20 cellular contexts compared by ENCODE assay signal in genomic region chr7:71096341-71096740, GRCh38. TPM values are rescaled to one million over a fixed set of nuclear protein-coding genes. Genes with fewer than 3 reads are reported as not detected.
"Had no signal": no experiment of that assay in that cellular context is flagged by ENCODE, and none has a peak within 500 bp of the region (broad histone marks: within the 10 kb centered on the region; RNA-seq: fewer than 3 reads in every experiment).

No MANE protein-coding gene starts in this region.

- DNase-seq: activated CD4-positive, alpha-beta T cell treated with anti-CD3 and anti-CD28 coated beads, Interleukin-2, amount 50 U/mL, for 1 hour; activated CD4-positive, CD25-positive, alpha-beta regulatory T cell; activated CD8-positive, alpha-beta memory T cell treated with anti-CD3 and anti-CD28 coated beads, Interleukin-2, amount 50 U/mL, for 4 hours; activated CD8-positive, alpha-beta T cell treated with anti-CD3 and anti-CD28 coated beads for 36 hours; activated naive CD4-positive, alpha-beta T cell treated with anti-CD3 and anti-CD28 coated beads, Interleukin-2, amount 50 U/mL, for 16 hours; activated naive CD8-positive, alpha-beta T cell treated with anti-CD3 and anti-CD28 coated beads, Interleukin-2, amount 10 ng/mL, durations not matched to agents 7 days and 5 days; activated T-cell treated with anti-CD3 and anti-CD28 coated beads, Interleukin-2, amount 50 U/mL, for 72 hours; adrenal gland; anterior cingulate cortex; KG1; NCI-H1092; NCI-H1417; NCI-H1930; NCI-H446; SIG-M5; T-helper 17 cell had no signal

- ATAC-seq: activated CD8-positive, alpha-beta T cell treated with anti-CD3 and anti-CD28 coated beads for 36 hours; activated T-cell treated with anti-CD3 and anti-CD28 coated beads, Interleukin-2, amount 50 U/mL, for 72 hours; T-helper 17 cell had no signal

- H3K27ac Mint-ChIP-seq: activated CD8-positive, alpha-beta T cell treated with anti-CD3 and anti-CD28 coated beads for 36 hours; activated naive CD8-positive, alpha-beta T cell treated with anti-CD3 and anti-CD28 coated beads, Interleukin-2, amount 10 ng/mL, durations not matched to agents 7 days and 5 days; activated T-cell treated with anti-CD3 and anti-CD28 coated beads, Interleukin-2, amount 50 U/mL, for 72 hours; activated T-helper 2 cell treated with anti-CD3 and anti-CD28 coated beads, Interferon-gamma antibody, Interleukin-2, Interleukin-4, amounts not matched to agents 10 μg/mL and 5 μg/mL and 100 μg/mL, durations not matched to agents 14 hours and 24 hours and 36 hours; T-helper 17 cell had no signal

- H3K27me3 ChIP-seq: adrenal gland had no signal

- H3K36me3 Mint-ChIP-seq: activated naive CD8-positive, alpha-beta T cell treated with anti-CD3 and anti-CD28 coated beads, Interleukin-2, amount 10 ng/mL, durations not matched to agents 7 days and 5 days had no signal

- H3K27me3 Mint-ChIP-seq: activated CD8-positive, alpha-beta T cell treated with anti-CD3 and anti-CD28 coated beads for 36 hours; activated naive CD8-positive, alpha-beta T cell treated with anti-CD3 and anti-CD28 coated beads, Interleukin-2, amount 10 ng/mL, durations not matched to agents 7 days and 5 days; T-helper 17 cell had no signal

- H3K36me3 ChIP-seq: adrenal gland had no signal

- H3K4me1 Mint-ChIP-seq: activated naive CD8-positive, alpha-beta T cell treated with anti-CD3 and anti-CD28 coated beads, Interleukin-2, amount 10 ng/mL, durations not matched to agents 7 days and 5 days; T-helper 17 cell had no signal

- H3K4me3 ChIP-seq: adrenal gland had no signal

- H3K27ac ChIP-seq: adrenal gland, VCaP had no signal

- H3K4me1 ChIP-seq: adrenal gland had no signal

- H3K4me3 Mint-ChIP-seq: activated CD8-positive, alpha-beta T cell treated with anti-CD3 and anti-CD28 coated beads for 36 hours; activated naive CD8-positive, alpha-beta T cell treated with anti-CD3 and anti-CD28 coated beads, Interleukin-2, amount 10 ng/mL, durations not matched to agents 7 days and 5 days; activated T-cell treated with anti-CD3 and anti-CD28 coated beads, Interleukin-2, amount 50 U/mL, for 72 hours; T-helper 17 cell had no signal

- H3K9me3 ChIP-seq: adrenal gland had no signal

RNA-seq across cellular contexts. Expression of gene GALNT17, which starts 35.6 kb away (rescaled TPM):
- total RNA-seq: activated CD8-positive, alpha-beta T cell treated with anti-CD3 and anti-CD28 coated beads for 36 hours; activated naive CD8-positive, alpha-beta T cell treated with anti-CD3 and anti-CD28 coated beads, Interleukin-2, amount 10 ng/mL, durations not matched to agents 7 days and 5 days; activated T-cell treated with anti-CD3 and anti-CD28 coated beads, Interleukin-2, amount 50 U/mL, for 72 hours; activated T-helper 2 cell treated with anti-CD3 and anti-CD28 coated beads, Interferon-gamma antibody, Interleukin-2, Interleukin-4, amounts not matched to agents 10 μg/mL and 5 μg/mL and 100 μg/mL, durations not matched to agents 14 hours and 24 hours and 36 hours; M059J; RPMI7951; T-helper 17 cell had no signal
